8 cellular contexts compared by ENCODE assay signal in the genomic region with DNA sequence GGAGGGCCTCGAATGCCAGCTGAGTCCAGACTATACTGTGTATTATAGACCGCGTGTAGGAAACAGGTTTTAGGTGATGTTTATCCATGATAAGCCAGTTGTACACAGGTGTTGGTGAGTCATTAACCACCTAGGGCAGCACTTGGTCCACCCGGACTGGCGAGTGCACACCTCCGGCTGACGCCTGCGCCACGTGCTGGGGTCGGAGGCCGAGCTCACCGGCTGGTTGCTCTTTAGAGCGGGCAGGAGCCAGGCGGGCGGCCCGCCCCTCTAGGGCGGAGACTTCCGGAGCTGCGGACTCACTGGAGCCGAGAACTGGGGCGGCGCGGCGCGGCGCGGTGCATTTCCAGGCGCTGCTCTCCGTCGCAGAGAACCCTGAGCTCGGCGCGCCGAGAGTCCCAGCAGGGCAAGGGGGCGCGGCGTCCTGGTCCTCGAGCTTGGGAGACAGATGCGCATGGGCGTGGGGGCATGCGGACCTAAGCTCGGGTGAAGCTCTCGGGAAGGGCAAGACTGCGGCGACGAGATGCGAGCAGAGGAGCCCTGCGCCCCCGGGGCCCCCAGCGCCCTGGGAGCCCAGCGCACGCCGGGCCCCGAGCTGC. TPM values are rescaled to one million over a fixed set of nuclear protein-coding genes. Genes with fewer than 3 reads are reported as not detected.
DNase-seq lines count a peak whose midpoint lies in the region; ATAC-seq lines count a peak whose summit lies in the region.

A gene with protein sequence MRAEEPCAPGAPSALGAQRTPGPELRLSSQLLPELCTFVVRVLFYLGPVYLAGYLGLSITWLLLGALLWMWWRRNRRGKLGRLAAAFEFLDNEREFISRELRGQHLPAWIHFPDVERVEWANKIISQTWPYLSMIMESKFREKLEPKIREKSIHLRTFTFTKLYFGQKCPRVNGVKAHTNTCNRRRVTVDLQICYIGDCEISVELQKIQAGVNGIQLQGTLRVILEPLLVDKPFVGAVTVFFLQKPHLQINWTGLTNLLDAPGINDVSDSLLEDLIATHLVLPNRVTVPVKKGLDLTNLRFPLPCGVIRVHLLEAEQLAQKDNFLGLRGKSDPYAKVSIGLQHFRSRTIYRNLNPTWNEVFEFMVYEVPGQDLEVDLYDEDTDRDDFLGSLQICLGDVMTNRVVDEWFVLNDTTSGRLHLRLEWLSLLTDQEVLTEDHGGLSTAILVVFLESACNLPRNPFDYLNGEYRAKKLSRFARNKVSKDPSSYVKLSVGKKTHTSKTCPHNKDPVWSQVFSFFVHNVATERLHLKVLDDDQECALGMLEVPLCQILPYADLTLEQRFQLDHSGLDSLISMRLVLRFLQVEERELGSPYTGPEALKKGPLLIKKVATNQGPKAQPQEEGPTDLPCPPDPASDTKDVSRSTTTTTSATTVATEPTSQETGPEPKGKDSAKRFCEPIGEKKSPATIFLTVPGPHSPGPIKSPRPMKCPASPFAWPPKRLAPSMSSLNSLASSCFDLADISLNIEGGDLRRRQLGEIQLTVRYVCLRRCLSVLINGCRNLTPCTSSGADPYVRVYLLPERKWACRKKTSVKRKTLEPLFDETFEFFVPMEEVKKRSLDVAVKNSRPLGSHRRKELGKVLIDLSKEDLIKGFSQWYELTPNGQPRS (plus strand): TSS at position 341 of the 599 bp plus-strand sequence. CDS start 183 bp downstream, at position 524.

- H3K4me1 Mint-ChIP-seq in activated CD8-positive, alpha-beta T cell treated with anti-CD3 and anti-CD28 coated beads, Interleukin-2, amount 10 ng/mL, durations not matched to agents 7 days and 5 days (ENCODE audit: low read depth): peaks cover 13% of the 10 kb centered on the region

- H3K4me3 Mint-ChIP-seq in activated CD8-positive, alpha-beta T cell treated with anti-CD3 and anti-CD28 coated beads, Interleukin-2, amount 10 ng/mL, durations not matched to agents 7 days and 5 days: peak within 1 kb of the TSS; percentile 73

- ATAC-seq in GM19025 (IDR thresholded peaks at IDR 0.05; ENCODE audit: low read depth, unreplicated experiment) (peak; percentile 69), HG03521 (IDR thresholded peaks at IDR 0.05; ENCODE audit: unreplicated experiment) (no peak)
- peak; percentile 99 for ATAC-seq in activated CD8-positive, alpha-beta T cell treated with anti-CD3 and anti-CD28 coated beads, Interleukin-2, amount 10 ng/mL, durations not matched to agents 7 days and 5 days

- H3K9me3 Mint-ChIP-seq in activated CD8-positive, alpha-beta T cell treated with anti-CD3 and anti-CD28 coated beads, Interleukin-2, amount 10 ng/mL, durations not matched to agents 7 days and 5 days (ENCODE audit: insufficient read depth): no peaks in the 10 kb centered on the region

- POLR2A ChIA-PET in activated CD8-positive, alpha-beta T cell treated with anti-CD3 and anti-CD28 coated beads, Interleukin-2, amount 10 ng/mL, durations not matched to agents 7 days and 5 days (lab: Charles Lee): interaction anchor here (0.9 kb wide), 1 partner anchor 17 kb away, joined by 3 read pairs; no protein-coding TSS in a partner anchor

- no peaks in the 10 kb centered on the region for H3K36me3 Mint-ChIP-seq in activated CD8-positive, alpha-beta T cell treated with anti-CD3 and anti-CD28 coated beads, Interleukin-2, amount 10 ng/mL, durations not matched to agents 7 days and 5 days (ENCODE audit: low read depth)

- H3K27me3 Mint-ChIP-seq in activated CD8-positive, alpha-beta T cell treated with anti-CD3 and anti-CD28 coated beads, Interleukin-2, amount 10 ng/mL, durations not matched to agents 7 days and 5 days (ENCODE audit: low read depth): peaks cover 52% of the 10 kb centered on the region

- DNase-seq in NCI-H2107 (lab: John Stamatoyannopoulos, UW): peak; percentile 32
- DNase-seq in activated CD8-positive, alpha-beta T cell treated with anti-CD3 and anti-CD28 coated beads, Interleukin-2, amount 10 ng/mL, durations not matched to agents 7 days and 5 days: peak; percentile 78
- DNase-seq in epithelial cell of prostate (ENCODE audit: low read depth, low spot score): peak; percentile 83
- peak; percentile 92 for DNase-seq in mesenteric fat pad (ENCODE audit: low spot score)
- peak; percentile 16 for DNase-seq in stimulated activated CD8-positive, alpha-beta memory T cell treated with anti-CD3 and anti-CD28 coated beads, Interleukin-12 subunit alpha, Interleukin-12 subunit beta, amount 100 ng/mL, for 24 hours (ENCODE audit: extremely low read depth)
- no peak for DNase-seq in effector CD4-positive, alpha-beta T cell

- H3K27ac Mint-ChIP-seq in activated CD8-positive, alpha-beta T cell treated with anti-CD3 and anti-CD28 coated beads, Interleukin-2, amount 10 ng/mL, durations not matched to agents 7 days and 5 days: no peak within 1 kb of the TSS

- H3K27ac ChIP-seq in epithelial cell of prostate: peak within 1 kb of the TSS; percentile 31

- CTCF ChIA-PET in activated CD8-positive, alpha-beta T cell treated with anti-CD3 and anti-CD28 coated beads, Interleukin-2, amount 10 ng/mL, durations not matched to agents 7 days and 5 days (lab: Charles Lee): interaction anchor here (0.7 to 3.1 kb wide), 7 partner anchors 15 to 489 kb away, joined by 3 to 14 read pairs (median 7); a partner anchor contains a TSS

RNA-seq across cellular contexts. Expression of the gene that starts here (rescaled TPM):
- total RNA-seq in activated CD8-positive, alpha-beta T cell treated with anti-CD3 and anti-CD28 coated beads, Interleukin-2, amount 10 ng/mL, durations not matched to agents 7 days and 5 days: under 1 TPM; 0.16 to 0.18 TPM
- total RNA-seq in mesenteric fat pad: 0.19 TPM

Comparison
In these comparisons a context has a peak if more than half of its experiments do, and no peak if none do; other contexts are left out.
1. Peak in DNase-seq and ATAC-seq in activated CD8-positive, alpha-beta T cell treated with anti-CD3 and anti-CD28 coated beads, Interleukin-2, amount 10 ng/mL, durations not matched to agents 7 days and 5 days; RNA of the gene not detected or under 1 TPM.
2. Peak in DNase-seq in mesenteric fat pad; RNA of the gene not detected or under 1 TPM.